In genomic region chr2:105377871-105378270, GRCh38 we compare ENCODE assay signal across 1 cellular context.
TF ChIP-seq lines count a peak whose summit lies in the region.

No MANE protein-coding gene starts in this region.

TF ChIP-seq in A549, 52 proteins besides CTCF, POLR2A, EP300 and RAD21 (continued from another document):
- TF ChIP-seq ESRRA (IDR thresholded peaks at IDR 0.05; ENCODE audit: borderline replicate concordance, low read length) (peak; percentile 81; the same call in 1 of the 2 replicates), REST (IDR thresholded peaks at IDR 0.05) (no peak), E2F6 (IDR thresholded peaks at IDR 0.05; ENCODE audit: borderline replicate concordance, low read depth) (no peak), USF2 (IDR thresholded peaks at IDR 0.05) (no peak), JUNB (IDR thresholded peaks at IDR 0.05) (no peak), HEYL (CRISPR knock-in tag; IDR thresholded peaks at IDR 0.05) (no peak), ZC3H11A (IDR thresholded peaks at IDR 0.05) (no peak), SMC3 (IDR thresholded peaks at IDR 0.05) (peak; percentile 33; the same call in 1 of the 3 replicates), FOXS1 (CRISPR knock-in tag; IDR thresholded peaks at IDR 0.05) (no peak), ZNF302 (CRISPR knock-in tag; IDR thresholded peaks at IDR 0.05) (no peak), ATOH8 (CRISPR knock-in tag; IDR thresholded peaks at IDR 0.05; ENCODE audit: low read depth) (no peak), ZSCAN20 (CRISPR knock-in tag; IDR thresholded peaks at IDR 0.05) (no peak)
